ENCODE assay signal across 13 cellular contexts in genomic region chr10:124249812-124250432, GRCh38.
DNase-seq lines count a peak whose midpoint lies in the region; ATAC-seq, FAIRE-seq and TF ChIP-seq lines count a peak whose summit lies in the region.
"Had no signal": no experiment of that assay in that cellular context is flagged by ENCODE, and none has a peak within 500 bp of the region (broad histone marks: within the 10 kb centered on the region; RNA-seq: fewer than 3 reads in every experiment).

No MANE protein-coding gene starts in this region.

- no peak overlapping the region for H2AK5ac ChIP-seq in H9 (ENCODE audit: insufficient read length, low read length)

- no peak for ATAC-seq in CD4-positive, alpha-beta T cell (ENCODE audit: poor library complexity)
- no peak for ATAC-seq in HG03342 (IDR thresholded peaks at IDR 0.05; ENCODE audit: unreplicated experiment)
- ATAC-seq: natural killer cell had no signal

- peaks cover 7% of the 10 kb centered on the region for H3K27me3 Mint-ChIP-seq in H9 (ENCODE audit: low read depth)
- no peaks in the 10 kb centered on the region for H3K27me3 Mint-ChIP-seq in CD4-positive, alpha-beta T cell

- no peak overlapping the region for H2BK20ac ChIP-seq in H9 (ENCODE audit: low read depth, low read length, poor library complexity, severe bottlenecking)

- H2AFZ ChIP-seq in H9 (ENCODE audit: low read length) (no peak overlapping the region), SU-DHL-6 (ENCODE audit: low read depth, low read length, severe bottlenecking) (no peak overlapping the region), keratinocyte (ENCODE audit: control insufficient read depth, low read length) (no peak overlapping the region)

- CTCF ChIA-PET in BJ (lab: Yijun Ruan, JAX), result interaction anchor here (0.7 to 1.7 kb wide), 5 partner anchors 9 to 25 kb away, joined by 3 to 4 read pairs (median 3); no protein-coding TSS in a partner anchor
- CTCF ChIA-PET in CD4-positive, alpha-beta T cell (lab: Charles Lee), result no interaction called here

- H3K9me1 ChIP-seq in keratinocyte (ENCODE audit: control insufficient read depth, extremely low read depth, insufficient read depth, low read length), result no peaks in the 10 kb centered on the region

- no peak overlapping the region for H2BK12ac ChIP-seq in H9 (ENCODE audit: insufficient read length, low read depth, low read length)

- H3K79me2 ChIP-seq in H9 (ENCODE audit: insufficient read depth, low read length) (no peaks in the 10 kb centered on the region; the same call in 1 of the 2 replicates), SU-DHL-6 (ENCODE audit: insufficient read depth, low read length) (no peaks in the 10 kb centered on the region), keratinocyte (ENCODE audit: control insufficient read depth, insufficient read depth, low read length) (no peaks in the 10 kb centered on the region)

- H4K20me1 ChIP-seq in H9 (ENCODE audit: control insufficient read depth, insufficient read depth, insufficient read length) (no peaks in the 10 kb centered on the region), SU-DHL-6 (ENCODE audit: low read depth, low read length) (no peaks in the 10 kb centered on the region), keratinocyte (ENCODE audit: control insufficient read depth, extremely low read depth, insufficient read depth, low read length) (no peaks in the 10 kb centered on the region)

- peaks cover 4% of the 10 kb centered on the region in 2 experiments; a peak in 3 of 5 replicates for H3K9me3 Mint-ChIP-seq in H9
- no peaks in the 10 kb centered on the region for H3K9me3 Mint-ChIP-seq in CD4-positive, alpha-beta T cell
- H3K9me3 Mint-ChIP-seq: natural killer cell; T-helper 1 cell treated with Interleukin-12 subunit alpha and Interleukin-12 subunit beta and Interleukin-4 antibody, amounts not matched to agents 30 μg/mL and 1 μg/mL, for 36 hours had no signal

- H3K23me2 ChIP-seq in H9 (ENCODE audit: insufficient read length, low read depth, low read length, poor library complexity, severe bottlenecking), result no peaks in the 10 kb centered on the region

- POLR2A ChIA-PET in BJ (lab: Charles Lee), result no interaction called here
- POLR2A ChIA-PET in CD4-positive, alpha-beta T cell (lab: Charles Lee), result no interaction called here

- no peak overlapping the region for H3K4me3 Mint-ChIP-seq in H9
- H3K4me3 Mint-ChIP-seq in CD4-positive, alpha-beta T cell, result no peak overlapping the region
- H3K4me3 Mint-ChIP-seq: natural killer cell; T-helper 1 cell treated with Interleukin-12 subunit alpha and Interleukin-12 subunit beta and Interleukin-4 antibody, amounts not matched to agents 30 μg/mL and 1 μg/mL, for 36 hours had no signal

- dilution Hi-C loops in keratinocyte (cut with MboI; ENCODE audit: extremely low pct_ligation_motif_present, low sequenced_read_pairs), result no loop called here

- no peak overlapping the region for H4K8ac ChIP-seq in H9 (replicated peaks; ENCODE audit: insufficient read length, low read depth, low read length)

- TF ChIP-seq CTCF in BJ (IDR thresholded peaks at IDR 0.05; ENCODE audit: insufficient read depth, low read depth, low read length) (0 out of 2 replicates have a peak, but pooled peaks have one; percentile 19), H9 (conservative IDR thresholded peaks at IDR 0.05) (peak; percentile 74), SU-DHL-6 (IDR thresholded peaks at IDR 0.05; ENCODE audit: insufficient read depth, low read length, poor library complexity, severe bottlenecking) (peak; percentile 37), keratinocyte (optimal IDR thresholded peaks at IDR 0.05 in 1 of 3, IDR thresholded peaks at IDR 0.05 in 1 of 3, conservative IDR thresholded peaks at IDR 0.05 in 1 of 3; ENCODE audit: extremely low read depth in 1 of 3, insufficient read depth in 2 of 3, low read length in 3 of 3) (peak; percentile 28 to 39 (median 32))
- TF ChIP-seq CTCF in CD4-positive, alpha-beta T cell (IDR thresholded peaks at IDR 0.05), result no peak

- H3K23ac ChIP-seq in H9 (ENCODE audit: insufficient read length, low read depth, low read length), result no peak overlapping the region

- H3K4me2 ChIP-seq in H9 (ENCODE audit: insufficient read depth, insufficient read length, low read length), result no peak overlapping the region
- no peak overlapping the region for H3K4me2 ChIP-seq in SU-DHL-6 (ENCODE audit: low read depth, low read length, poor library complexity, severe bottlenecking)
- no peak overlapping the region for H3K4me2 ChIP-seq in keratinocyte (ENCODE audit: control insufficient read depth, extremely low read depth, insufficient read depth, low read depth, low read length)

- intact Hi-C loops in CD4-positive, alpha-beta T cell (cut with DNase I, micrococcal nuclease), result no loop called here

- H3K4me1 Mint-ChIP-seq in H9, result peaks cover 2 to 3% of the 10 kb centered on the region in 2 experiments; a peak in 1 of 4 replicates
- H3K4me1 Mint-ChIP-seq in CD4-positive, alpha-beta T cell (ENCODE audit: low read depth), result no peaks in the 10 kb centered on the region

- H4K91ac ChIP-seq in H9 (ENCODE audit: insufficient read length, low read depth, low read length), result no peak overlapping the region

- H3K9me2 ChIP-seq in SU-DHL-6 (replicated peaks; ENCODE audit: insufficient read depth, low read length), result no peaks in the 10 kb centered on the region

- H3K9ac ChIP-seq in H9 (ENCODE audit: extremely low read depth, insufficient read length, low read length) (no peak overlapping the region), SU-DHL-6 (ENCODE audit: low read length) (no peak overlapping the region), keratinocyte (ENCODE audit: control insufficient read depth, extremely low read depth, insufficient read depth, low read length) (no peak overlapping the region)

- no peak overlapping the region for H3K56ac ChIP-seq in H9 (ENCODE audit: insufficient read length, low read depth, low read length)

- H3K4ac ChIP-seq in H9 (ENCODE audit: low read depth, low read length), result no peak overlapping the region

- H3K4me3 ChIP-seq in BJ (ENCODE audit: low read depth, low read length) (no peak overlapping the region), SU-DHL-6 (ENCODE audit: insufficient read depth, low read length, poor library complexity, severe bottlenecking) (no peak overlapping the region), keratinocyte (ENCODE audit: control insufficient read depth in 2 of 3, extremely low read depth in 1 of 3, insufficient read depth in 2 of 3, low read depth in 1 of 3, low read length in 3 of 3) (no peak overlapping the region)

- H3K18ac ChIP-seq in H9 (ENCODE audit: insufficient read length, low read depth, low read length), result no peak overlapping the region

- no peaks in the 10 kb centered on the region; a peak in 1 of 7 replicates for H3K36me3 Mint-ChIP-seq in H9 (ENCODE audit: insufficient read depth in 1 of 3, low read depth in 3 of 3)
- no peaks in the 10 kb centered on the region for H3K36me3 Mint-ChIP-seq in CD4-positive, alpha-beta T cell (ENCODE audit: low read depth)
- H3K36me3 Mint-ChIP-seq: natural killer cell had no signal

- DNase-seq in BJ (ENCODE audit: low read depth) (no peak), H9 (peak; percentile 35), keratinocyte (ENCODE audit: low read depth, low spot score) (no peak), NCI-H1048 (lab: John Stamatoyannopoulos, UW) (no peak), NCI-H146 treated with DMSO at 0.1 percent for 48 hours (lab: John Stamatoyannopoulos, UW; ENCODE audit: unreplicated experiment) (no peak)
- no peak for DNase-seq in CD4-positive, alpha-beta T cell
- DNase-seq: Caco-2, natural killer cell had no signal

- no peaks in the 10 kb centered on the region for H3F3A ChIP-seq in SU-DHL-6 (ENCODE audit: insufficient read depth)

- H3K36me3 ChIP-seq in BJ (ENCODE audit: control insufficient read depth, insufficient read depth, low read length), result no peaks in the 10 kb centered on the region
- no peaks in the 10 kb centered on the region for H3K36me3 ChIP-seq in SU-DHL-6 (ENCODE audit: low read length)
- H3K36me3 ChIP-seq in keratinocyte (ENCODE audit: control insufficient read depth in 2 of 2, extremely low read depth in 1 of 2, insufficient read depth in 2 of 2, low read length in 2 of 2), result no peaks in the 10 kb centered on the region

- H2BK15ac ChIP-seq in H9 (ENCODE audit: low read depth, low read length), result no peak overlapping the region

- no peak overlapping the region for H2BK120ac ChIP-seq in H9 (ENCODE audit: low read depth, low read length, poor library complexity, severe bottlenecking)

- no peak overlapping the region for H4K5ac ChIP-seq in H9 (ENCODE audit: insufficient read length, low read depth, low read length)

- H3K4me1 ChIP-seq in H9 (ENCODE audit: insufficient read depth, low read length) (no peaks in the 10 kb centered on the region), keratinocyte (ENCODE audit: control insufficient read depth, extremely low read depth, insufficient read depth, low read length) (no peaks in the 10 kb centered on the region)
- H3K4me1 ChIP-seq: Caco-2 had no signal

- no peak for FAIRE-seq in keratinocyte (lab: Jason Lieb, UNC)
- FAIRE-seq: GM18507 had no signal

- no peak overlapping the region for H2BK5ac ChIP-seq in H9 (ENCODE audit: insufficient read length, low read length)

- no peaks in the 10 kb centered on the region for H3K9me3 ChIP-seq in H9 (ENCODE audit: control insufficient read depth, low read depth, low read length)
- no peaks in the 10 kb centered on the region for H3K9me3 ChIP-seq in SU-DHL-6 (ENCODE audit: insufficient read depth, low read length)
- H3K9me3 ChIP-seq in keratinocyte (ENCODE audit: control insufficient read depth, low read depth, low read length), result no peaks in the 10 kb centered on the region
- no peaks in the 10 kb centered on the region for H3K9me3 ChIP-seq in CD4-positive, alpha-beta T cell (ENCODE audit: control insufficient read depth, low read length)
- H3K9me3 ChIP-seq: Caco-2 had no signal

- H3K27ac ChIP-seq in H9 (ENCODE audit: insufficient read length, low read depth, low read length) (no peak overlapping the region), SU-DHL-6 (ENCODE audit: low read depth, low read length) (no peak overlapping the region), keratinocyte (ENCODE audit: control insufficient read depth, insufficient read depth, low read length) (no peak overlapping the region)
- no peak overlapping the region for H3K27ac ChIP-seq in CD4-positive, alpha-beta T cell (ENCODE audit: low read depth, low read length)
- H3K27ac ChIP-seq: epithelial cell of prostate had no signal

- WGBS in H9 (ENCODE audit: extremely low coverage, insufficient read length, low lambda C conversion rate), result no CpG with 5 or more reads among the region's 8 CpGs

- no peak overlapping the region for H3T11ph ChIP-seq in H9 (ENCODE audit: low read length)

- no peak overlapping the region for H3K27ac Mint-ChIP-seq in H9
- no peak overlapping the region for H3K27ac Mint-ChIP-seq in CD4-positive, alpha-beta T cell
- H3K27ac Mint-ChIP-seq: natural killer cell; T-helper 1 cell treated with Interleukin-12 subunit alpha and Interleukin-12 subunit beta and Interleukin-4 antibody, amounts not matched to agents 30 μg/mL and 1 μg/mL, for 36 hours had no signal

- H3K14ac ChIP-seq in H9 (ENCODE audit: insufficient read depth, low read length), result no peak overlapping the region

- H3K27me3 ChIP-seq in BJ (ENCODE audit: control insufficient read depth, insufficient read depth, low read length), result no peaks in the 10 kb centered on the region; the same call in 1 of the 2 replicates
- no peaks in the 10 kb centered on the region for H3K27me3 ChIP-seq in H9 (ENCODE audit: insufficient read depth, low read length)
- no peaks in the 10 kb centered on the region for H3K27me3 ChIP-seq in SU-DHL-6 (ENCODE audit: low read length)
- H3K27me3 ChIP-seq in keratinocyte (ENCODE audit: control insufficient read depth, extremely low read depth, insufficient read depth, low read length), result peaks cover 10% of the 10 kb centered on the region
- no peaks in the 10 kb centered on the region for H3K27me3 ChIP-seq in CD4-positive, alpha-beta T cell (ENCODE audit: control insufficient read depth, insufficient read depth, low read length)

- no peaks in the 10 kb centered on the region for H3K79me1 ChIP-seq in H9 (ENCODE audit: insufficient read depth, low read depth, low read length, poor library complexity, severe bottlenecking)
